In the genomic region with DNA sequence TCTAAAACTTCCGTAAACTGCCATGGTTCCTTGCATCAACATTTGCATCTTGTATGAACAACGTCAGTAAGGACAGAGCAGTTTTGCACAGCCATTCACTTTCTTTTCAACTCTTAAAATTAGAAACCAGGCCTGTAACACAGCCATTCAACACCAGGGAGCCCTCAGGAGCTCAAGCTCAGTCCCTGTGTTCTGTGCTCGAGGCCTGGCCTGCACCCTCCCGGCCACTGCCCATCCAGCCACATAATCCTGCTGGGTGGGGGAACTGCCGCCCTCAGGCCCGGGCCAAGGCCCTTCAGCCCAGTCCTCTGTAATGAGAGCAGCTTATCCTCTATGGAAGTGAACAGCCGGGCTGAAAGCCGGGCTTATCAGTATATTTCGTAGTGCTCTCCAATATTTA, we compare ENCODE assay signal across 30 cellular contexts. TPM values are rescaled to one million over a fixed set of nuclear protein-coding genes. Genes with fewer than 3 reads are reported as not detected.
DNase-seq lines count a peak whose midpoint lies in the region; ATAC-seq and TF ChIP-seq lines count a peak whose summit lies in the region.
"Had no signal": no experiment of that assay in that cellular context is flagged by ENCODE, and none has a peak within 500 bp of the region (broad histone marks: within the 10 kb centered on the region; RNA-seq: fewer than 3 reads in every experiment).

No MANE protein-coding gene starts in this region.

- BruUV-seq in A673 (replicated peaks; lab: Mats Ljungman, UMichigan) = TSS peak; percentile 29

- H3K4me1 Mint-ChIP-seq in IgD-negative memory B cell = peaks cover 32 to 36% (median 33%) of the 10 kb centered on the region in 3 donors

- TF ChIP-seq CTCF in A673 (conservative IDR thresholded peaks at IDR 0.05; ENCODE audit: low read depth, low read length) (no peak), left lung (IDR thresholded peaks at IDR 0.05) (no peak), spleen (IDR thresholded peaks at IDR 0.05 in 8 of 11, conservative IDR thresholded peaks at IDR 0.05 in 3 of 11) (no peak)

- POLR2A ChIA-PET in A673 (lab: Charles Lee; ENCODE audit: low non-redundant PET) = no interaction called here

- DNase-seq in A673 (ENCODE audit: low spot score) (no peak), left lung (peak; percentile 32 to 78), spleen (peak; percentile 79), GM19238 (ENCODE audit: insufficient read length, low spot score) (no peak)
- DNase-seq: activated CD4-positive, alpha-beta T cell treated with anti-CD3 and anti-CD28 coated beads for 48 hours; activated effector memory CD4-positive, alpha-beta T cell treated with anti-CD3 and anti-CD28 coated beads, Interleukin-2, amount 50 U/mL, for 16 hours; activated naive CD8-positive, alpha-beta T cell treated with anti-CD3 and anti-CD28 coated beads for 36 hours; activated T-cell treated with anti-CD3 and anti-CD28 coated beads, Interleukin-2, amount 50 U/mL, for 1 hour; central memory CD4-positive, alpha-beta T cell; DMS53; dorsolateral prefrontal cortex; HCEC 1CT; NCI-H1436 treated with DMSO at 0.1 percent for 48 hours; SHP77; stimulated activated CD4-positive, alpha-beta T cell treated with anti-CD3 and anti-CD28 coated beads, Interleukin-2, amount 100 ng/mL, for 48 hours; stimulated activated naive CD4-positive, alpha-beta T cell; uterus had no signal

- H3K27ac ChIP-seq in A673 (ENCODE audit: low read depth, low read length, poor library complexity, severe bottlenecking) = no peak overlapping the region
- peak overlapping the region; percentile 49 to 89 for H3K27ac ChIP-seq in left lung
- peak overlapping the region in 7 of 8 donors; percentile 80 to 96 (median 84) for H3K27ac ChIP-seq in spleen
- H3K27ac ChIP-seq: KMS-11, VCaP had no signal

- no peak for ATAC-seq in left lung
- ATAC-seq in GM19452 (IDR thresholded peaks at IDR 0.05; ENCODE audit: unreplicated experiment) = no peak
- no peak for ATAC-seq in HG03097 (IDR thresholded peaks at IDR 0.05; ENCODE audit: low FRiP score, unreplicated experiment)
- no peak for ATAC-seq in GM18867 (IDR thresholded peaks at IDR 0.05; ENCODE audit: unreplicated experiment)
- ATAC-seq: A549, pancreas had no signal

- TF ChIP-seq POLR2A in spleen (IDR thresholded peaks at IDR 0.05) = no peak

- H3K4me3 Mint-ChIP-seq in IgD-negative memory B cell = peak overlapping the region in 1 of 4 donors; percentile 53
- H3K4me3 Mint-ChIP-seq: activated naive CD8-positive, alpha-beta T cell treated with anti-CD3 and anti-CD28 coated beads for 36 hours had no signal

- WGBS in spleen, 5 donors = 77 to 93% (median 88%) methylated on average over 9 of the region's 9 CpGs

- H3K27me3 ChIP-seq in A673 (replicated peaks; ENCODE audit: insufficient read depth, low read depth, low read length, poor library complexity) = no peaks in the 10 kb centered on the region
- H3K27me3 ChIP-seq in left lung = no peaks in the 10 kb centered on the region
- no peaks in the 10 kb centered on the region for H3K27me3 ChIP-seq in spleen (replicated peaks in 1 of 7)
- H3K27me3 ChIP-seq: dorsolateral prefrontal cortex, pancreas, uterus had no signal

- H3K9me3 ChIP-seq in A673 (ENCODE audit: low read depth, low read length, poor library complexity, severe bottlenecking) = no peaks in the 10 kb centered on the region
- H3K9me3 ChIP-seq in left lung = no peaks in the 10 kb centered on the region
- H3K9me3 ChIP-seq in spleen = no peaks in the 10 kb centered on the region
- H3K9me3 ChIP-seq: A549, pancreas, uterus had no signal

- H3K4me3 ChIP-seq in A673 (ENCODE audit: low read depth, low read length, poor library complexity, severe bottlenecking) (no peak overlapping the region), left lung (no peak overlapping the region), spleen (peak overlapping the region in 1 of 8 donors; percentile 58)
- H3K4me3 ChIP-seq: A549, dorsolateral prefrontal cortex, pancreas, uterus had no signal

- intact Hi-C loops in A673 (cut with micrococcal nuclease; ENCODE audit: unreplicated experiment) (loop anchor here (2.0 kb wide), 1 partner anchor 162 kb away; no protein-coding TSS in a partner anchor), left lung (cut with DNase I) (no loop called here), spleen (cut with DNase I; ENCODE audit: low total_unique reads) (no loop called here)

- H3K36me3 ChIP-seq in A673 (ENCODE audit: insufficient read depth, low read length, poor library complexity, severe bottlenecking) = peaks cover 17% of the 10 kb centered on the region
- H3K36me3 ChIP-seq in left lung = peaks cover 0 to 82% of the 10 kb centered on the region in 2 donors
- H3K36me3 ChIP-seq in spleen = peaks cover 2 to 89% (median 61%) of the 10 kb centered on the region in 6 donors
- H3K36me3 ChIP-seq: uterus had no signal

- H3K4me1 ChIP-seq in A673 (ENCODE audit: insufficient read depth, low read length, poor library complexity, severe bottlenecking) = no peaks in the 10 kb centered on the region
- peaks cover 0 to 73% of the 10 kb centered on the region in 2 donors for H3K4me1 ChIP-seq in left lung
- peaks cover 17 to 73% (median 52%) of the 10 kb centered on the region in 6 donors for H3K4me1 ChIP-seq in spleen
- H3K4me1 ChIP-seq: pancreas, uterus had no signal

- peak overlapping the region in 2 of 3 donors; percentile 96 to 98 for H3K27ac Mint-ChIP-seq in IgD-negative memory B cell
- H3K27ac Mint-ChIP-seq: activated naive CD8-positive, alpha-beta T cell treated with anti-CD3 and anti-CD28 coated beads for 36 hours had no signal

- no peaks in the 10 kb centered on the region for H3K27me3 Mint-ChIP-seq in IgD-negative memory B cell
- H3K27me3 Mint-ChIP-seq: activated naive CD8-positive, alpha-beta T cell treated with anti-CD3 and anti-CD28 coated beads for 36 hours had no signal

- peaks cover 6% of the 10 kb centered on the region for H3K36me3 Mint-ChIP-seq in IgD-negative memory B cell

- no peaks in the 10 kb centered on the region for H3K9me3 Mint-ChIP-seq in IgD-negative memory B cell
- H3K9me3 Mint-ChIP-seq: activated naive CD8-positive, alpha-beta T cell treated with anti-CD3 and anti-CD28 coated beads for 36 hours had no signal

- CTCF ChIA-PET in A673 (lab: Charles Lee) = no interaction called here

RNA-seq across cellular contexts. Expression of gene SLC6A3, which starts 33.1 kb away (rescaled TPM):
- total RNA-seq in A673 (2021) = not detected in 2 replicates
- polyA plus RNA-seq in IgD-negative memory B cell = not detected
- 1 to 10 TPM in 1 of 2 donors, under 1 TPM in 1; 0.10 to 4.3 TPM for total RNA-seq in left lung
- total RNA-seq in spleen = under 1 TPM in 3 of 7 donors, not detected in 4; 0.09 to 0.27 (median 0.18) TPM
- polyA plus RNA-seq in spleen = under 1 TPM; 0.02 to 0.06 (median 0.03) TPM
- total RNA-seq: activated naive CD8-positive, alpha-beta T cell treated with anti-CD3 and anti-CD28 coated beads for 36 hours; G401; lower leg skin; mononuclear cell; NCI-H460; pancreas; temporal lobe had no signal
- polyA plus RNA-seq: pancreas had no signal

RNA-seq across cellular contexts. Expression of gene LPCAT1, which starts 45.4 kb away (rescaled TPM):
- 86.9 and 97.3 TPM in 2 replicates for total RNA-seq in A673 (2021)
- 76.4 TPM for polyA plus RNA-seq in IgD-negative memory B cell
- total RNA-seq in left lung = 100 to 1,000 TPM; 458 to 751 TPM
- total RNA-seq in spleen = 100 to 1,000 TPM; 126 to 322 (median 223) TPM
- polyA plus RNA-seq in spleen = 100 to 1,000 TPM in 1 of 3 donors, 10 to 100 TPM in 2; 52.2 to 123 (median 94.8) TPM

Comparison
In these comparisons a context has a peak if more than half of its experiments do, and no peak if none do; other contexts are left out.
1. DNase-seq: peak in left lung (2 of 2) and spleen (single experiment); none in A673 (single experiment) and GM19238 (single experiment).